ENCODE assay signal across 9 cellular contexts in genomic region chr4:52864816-52865215, GRCh38. TPM values are rescaled to one million over a fixed set of nuclear protein-coding genes. Genes with fewer than 3 reads are reported as not detected.
DNase-seq lines count a peak whose midpoint lies in the region; ATAC-seq and TF ChIP-seq lines count a peak whose summit lies in the region.
"Had no signal": no experiment of that assay in that cellular context is flagged by ENCODE, and none has a peak within 500 bp of the region (broad histone marks: within the 10 kb centered on the region; RNA-seq: fewer than 3 reads in every experiment).

No MANE protein-coding gene starts in this region.

- DNase-seq in COLO668 (lab: John Stamatoyannopoulos, UW; ENCODE audit: unreplicated experiment) (peak; percentile 38), NCI-H187 treated with DMSO at 0.1 percent for 48 hours (lab: John Stamatoyannopoulos, UW) (peak; percentile 98), ascending aorta (ENCODE audit: low spot score in 2 of 2) (no peak), left lung (no peak), GOT3 (lab: John Stamatoyannopoulos, UW) (no peak), osteocyte (ENCODE audit: extremely low spot score, unreplicated experiment) (no peak)

- peaks cover 0 to 8% of the 10 kb centered on the region in 2 donors for H3K36me3 ChIP-seq in ascending aorta
- H3K36me3 ChIP-seq in left lung = no peaks in the 10 kb centered on the region

- H3K27me3 Mint-ChIP-seq in osteocyte (ENCODE audit: unreplicated experiment) = peaks cover 25% of the 10 kb centered on the region

- H3K4me3 ChIP-seq in ascending aorta (peak overlapping the region in 1 of 2 donors; percentile 45), left lung (no peak overlapping the region)

- ATAC-seq in left lung = peak; percentile 32
- no peak for ATAC-seq in HG02642 (IDR thresholded peaks at IDR 0.05; ENCODE audit: poor library complexity, unreplicated experiment)
- ATAC-seq in HG03095 (IDR thresholded peaks at IDR 0.05; ENCODE audit: unreplicated experiment) = no peak
- ATAC-seq: HCT116 had no signal

- H3K36me3 Mint-ChIP-seq in osteocyte (ENCODE audit: unreplicated experiment) = no peaks in the 10 kb centered on the region

- H3K9me3 ChIP-seq in ascending aorta (no peaks in the 10 kb centered on the region), left lung (no peaks in the 10 kb centered on the region)

- peaks cover 0 to 34% of the 10 kb centered on the region in 2 donors for H3K4me1 ChIP-seq in ascending aorta
- peaks cover 21 to 28% of the 10 kb centered on the region in 2 donors for H3K4me1 ChIP-seq in left lung

- H3K27ac ChIP-seq in ascending aorta = peak overlapping the region; percentile 68 to 79
- no peak overlapping the region for H3K27ac ChIP-seq in left lung

- intact Hi-C loops in ascending aorta (cut with DNase I) (loop anchor here (5.0 to 10.0 kb wide), 6 partner anchors 117 to 1023 kb away; partner anchors contain the start of genes DCUN1D4, SGCB and USP46), left lung (cut with DNase I) (no loop called here)

- peaks cover 6% of the 10 kb centered on the region for H3K4me1 Mint-ChIP-seq in osteocyte (ENCODE audit: unreplicated experiment)

- no peak overlapping the region for H3K4me3 Mint-ChIP-seq in osteocyte (ENCODE audit: unreplicated experiment)

- no peaks in the 10 kb centered on the region for H3K9me3 Mint-ChIP-seq in osteocyte (ENCODE audit: unreplicated experiment)

- no peak overlapping the region for H3K27ac Mint-ChIP-seq in osteocyte (ENCODE audit: unreplicated experiment)

- TF ChIP-seq CTCF in ascending aorta (IDR thresholded peaks at IDR 0.05) = no peak
- no peak for TF ChIP-seq CTCF in left lung (IDR thresholded peaks at IDR 0.05)
- no peak for TF ChIP-seq CTCF in osteocyte (IDR thresholded peaks at IDR 0.05)

- H3K27me3 ChIP-seq in ascending aorta (no peaks in the 10 kb centered on the region), left lung (peaks cover 13 to 34% of the 10 kb centered on the region in 2 donors)

RNA-seq across cellular contexts. Expression of gene RASL11B, which starts 2.7 kb away (rescaled TPM):
- total RNA-seq in ascending aorta = not detected
- total RNA-seq in left lung = 1 to 10 TPM in 1 of 2 donors, under 1 TPM in 1; 0.52 to 3.4 TPM
- total RNA-seq in osteocyte = 0.73 and 0.94 TPM in 2 replicates

Comparison
In these comparisons a context has a peak if more than half of its experiments do, and no peak if none do; other contexts are left out.
1. DNase-seq: peak in COLO668 (single experiment) and NCI-H187 treated with DMSO at 0.1 percent for 48 hours (single experiment); none in ascending aorta (0 of 2), left lung (0 of 2), GOT3 (single experiment) and osteocyte (single experiment).
2. H3K27ac ChIP-seq: peak in ascending aorta (2 of 2); none in left lung (0 of 2).